In genomic region chr9:130049431-130050210, GRCh38 we compare ENCODE assay signal across 26 cellular contexts.
"Had no signal": no experiment of that assay in that cellular context is flagged by ENCODE, and none has a peak within 500 bp of the region (broad histone marks: within the 10 kb centered on the region; RNA-seq: fewer than 3 reads in every experiment).

No MANE protein-coding gene starts in this region.

- H3K36me3 ChIP-seq: ascending aorta, breast epithelium, ovary, prostate gland, spleen, upper lobe of left lung had no signal

- H3K27me3 Mint-ChIP-seq: natural killer cell treated with Interleukin-12 subunit alpha and Interleukin-12 subunit beta and Interleukin-15 and Interleukin-18, amount 100 ng/mL, for 72 hours had no signal

- H3K4me3 ChIP-seq: ascending aorta, breast epithelium, lung, ovary, prostate gland, spleen, testis, upper lobe of left lung had no signal

- H3K36me3 Mint-ChIP-seq: mesothelial cell of epicardium; natural killer cell treated with Interleukin-12 subunit alpha and Interleukin-12 subunit beta and Interleukin-15 and Interleukin-18, amount 100 ng/mL, for 72 hours had no signal

- ATAC-seq: activated CD4-positive, CD25-positive, alpha-beta regulatory T cell treated with anti-CD3 and anti-CD28 coated beads, Interleukin-2, amount 50 U/mL, for 24 hours; natural killer cell treated with Interleukin-12 subunit alpha and Interleukin-12 subunit beta and Interleukin-15 and Interleukin-18, amount 100 ng/mL, for 72 hours had no signal

- H3K27me3 ChIP-seq: ascending aorta, breast epithelium, ovary, spleen, testis, upper lobe of left lung had no signal

- H3K27ac ChIP-seq: ascending aorta, breast epithelium, ovary, prostate gland, testis, upper lobe of left lung had no signal

- H3K27ac Mint-ChIP-seq: activated T-helper 1 cell treated with anti-CD3 and anti-CD28 coated beads, Interleukin-12 subunit alpha, Interleukin-12 subunit beta, Interleukin-2, Interleukin-4 antibody, amounts not matched to agents 30 ng/mL and 10 ng/mL and 1 ng/mL, durations not matched to agents 14 hours and 24 hours and 36 hours; mesothelial cell of epicardium had no signal

- H3K4me3 Mint-ChIP-seq: mesothelial cell of epicardium; natural killer cell treated with Interleukin-12 subunit alpha and Interleukin-12 subunit beta and Interleukin-15 and Interleukin-18, amount 100 ng/mL, for 72 hours had no signal

- H3K9me3 Mint-ChIP-seq: activated T-helper 1 cell treated with anti-CD3 and anti-CD28 coated beads, Interleukin-12 subunit alpha, Interleukin-12 subunit beta, Interleukin-2, Interleukin-4 antibody, amounts not matched to agents 30 ng/mL and 10 ng/mL and 1 ng/mL, durations not matched to agents 14 hours and 24 hours and 36 hours; mesothelial cell of epicardium; natural killer cell treated with Interleukin-12 subunit alpha and Interleukin-12 subunit beta and Interleukin-15 and Interleukin-18, amount 100 ng/mL, for 72 hours had no signal

- DNase-seq: activated CD4-positive, alpha-beta T cell treated with anti-CD3 and anti-CD28 coated beads, Interleukin-2, amount 50 U/mL, for 1 hour; activated CD8-positive, alpha-beta memory T cell treated with anti-CD3 and anti-CD28 coated beads, Interleukin-2, amount 50 U/mL, for 48 hours; activated gamma-delta T cell; activated naive CD4-positive, alpha-beta T cell treated with anti-CD3 and anti-CD28 coated beads, Interleukin-2, amount 50 U/mL, for 16 hours; cerebellar nuclear complex; cortex of kidney; effector CD4-positive, alpha-beta T cell; erythroblast; foreskin fibroblast; kidney; ovary; spleen; stimulated activated CD4-positive, alpha-beta T cell treated with anti-CD3 and anti-CD28 coated beads, Interleukin-4, amount 100 ng/mL, for 1 hour; stimulated activated naive CD4-positive, alpha-beta T cell; SW 1271; T-helper 2 cell; testis; upper lobe of left lung had no signal
